In genomic region chr19:4633140-4633967, GRCh38 we compare ENCODE assay signal across 1 cellular context.
TF ChIP-seq lines count a peak whose summit lies in the region.

No MANE protein-coding gene starts in this region.

TF ChIP-seq in HepG2, 621 proteins besides CTCF, POLR2A, EP300 and RAD21 (continued from another document and continues in another):
- TF ChIP-seq ZNF710 (CRISPR knock-in tag; IDR thresholded peaks at IDR 0.05; ENCODE audit: borderline replicate concordance) (no peak), KDM5B (CRISPR knock-in tag; IDR thresholded peaks at IDR 0.05; ENCODE audit: borderline replicate concordance) (no peak), FOXA3 (CRISPR knock-in tag; IDR thresholded peaks at IDR 0.05) (peak; percentile 19; the same call in 1 of the 2 replicates), ZNF143 (CRISPR knock-in tag; IDR thresholded peaks at IDR 0.05) (no peak), NCOA5 (CRISPR knock-in tag; IDR thresholded peaks at IDR 0.05) (no peak), ZNF816 (CRISPR knock-in tag; IDR thresholded peaks at IDR 0.05; ENCODE audit: borderline replicate concordance) (no peak), RBM22 (optimal IDR thresholded peaks at IDR 0.05; ENCODE audit: low read length) (no peak), ZNF414 (CRISPR knock-in tag; IDR thresholded peaks at IDR 0.05) (no peak), NR1H2 (CRISPR knock-in tag; IDR thresholded peaks at IDR 0.05; ENCODE audit: borderline replicate concordance, low read depth) (no peak), MED8 (CRISPR knock-in tag; IDR thresholded peaks at IDR 0.05; ENCODE audit: insufficient replicate concordance) (no peak), CENPX (CRISPR knock-in tag; IDR thresholded peaks at IDR 0.05) (no peak), ARID3A (IDR thresholded peaks at IDR 0.05; ENCODE audit: low read depth, low read length) (no peak), ZNF891 (CRISPR knock-in tag; IDR thresholded peaks at IDR 0.05) (no peak), ZNF709 (CRISPR knock-in tag; IDR thresholded peaks at IDR 0.05) (no peak), SP4 (CRISPR knock-in tag; IDR thresholded peaks at IDR 0.05) (peak; percentile 38; the same call in 1 of the 2 replicates), ZNF207 (IDR thresholded peaks at IDR 0.05; ENCODE audit: borderline replicate concordance) (no peak), TBX2 (CRISPR knock-in tag; IDR thresholded peaks at IDR 0.05; ENCODE audit: borderline replicate concordance) (peak; percentile 14; the same call in 1 of the 2 replicates), KLF12 (CRISPR knock-in tag; IDR thresholded peaks at IDR 0.05; ENCODE audit: borderline replicate concordance) (no peak), IRF2 (CRISPR knock-in tag; IDR thresholded peaks at IDR 0.05) (0 out of 2 replicates have a peak, but pooled peaks have one; percentile 21), ZNF746 (CRISPR knock-in tag; IDR thresholded peaks at IDR 0.05) (no peak), RAD51 (IDR thresholded peaks at IDR 0.05; ENCODE audit: borderline replicate concordance) (no peak), ZNF703 (CRISPR knock-in tag; IDR thresholded peaks at IDR 0.05; ENCODE audit: borderline replicate concordance) (no peak), SNAI1 (CRISPR knock-in tag; IDR thresholded peaks at IDR 0.05; ENCODE audit: borderline replicate concordance) (no peak), SATB2 (CRISPR knock-in tag; IDR thresholded peaks at IDR 0.05) (no peak), HNF4G (IDR thresholded peaks at IDR 0.05; ENCODE audit: borderline replicate concordance, low read depth, low read length) (no peak), HNF4G (CRISPR knock-in tag; IDR thresholded peaks at IDR 0.05; ENCODE audit: borderline replicate concordance, low read depth) (0 out of 2 replicates have a peak, but pooled peaks have one; percentile 37), KDM2A (CRISPR knock-in tag; IDR thresholded peaks at IDR 0.05; ENCODE audit: borderline replicate concordance, low read depth) (peak; percentile 43; the same call in 1 of the 2 replicates), ZNF720 (CRISPR knock-in tag; IDR thresholded peaks at IDR 0.05) (no peak), ZNF552 (CRISPR knock-in tag; IDR thresholded peaks at IDR 0.05; ENCODE audit: borderline replicate concordance) (no peak), ZNF121 (CRISPR knock-in tag; IDR thresholded peaks at IDR 0.05) (0 out of 2 replicates have a peak, but pooled peaks have one; percentile 6), PRDM10 (CRISPR knock-in tag; IDR thresholded peaks at IDR 0.05; ENCODE audit: low read depth) (no peak), ZNF451 (CRISPR knock-in tag; IDR thresholded peaks at IDR 0.05) (no peak), NCOA2 (CRISPR knock-in tag; IDR thresholded peaks at IDR 0.05) (no peak), FOXO4 (CRISPR knock-in tag; conservative IDR thresholded peaks at IDR 0.05) (no peak), LRRFIP1 (CRISPR knock-in tag; conservative IDR thresholded peaks at IDR 0.05) (no peak), ZSCAN25 (CRISPR knock-in tag; IDR thresholded peaks at IDR 0.05) (peak; percentile 83), TOE1 (CRISPR knock-in tag; IDR thresholded peaks at IDR 0.05) (no peak)
- TF ChIP-seq, protein P1, sequence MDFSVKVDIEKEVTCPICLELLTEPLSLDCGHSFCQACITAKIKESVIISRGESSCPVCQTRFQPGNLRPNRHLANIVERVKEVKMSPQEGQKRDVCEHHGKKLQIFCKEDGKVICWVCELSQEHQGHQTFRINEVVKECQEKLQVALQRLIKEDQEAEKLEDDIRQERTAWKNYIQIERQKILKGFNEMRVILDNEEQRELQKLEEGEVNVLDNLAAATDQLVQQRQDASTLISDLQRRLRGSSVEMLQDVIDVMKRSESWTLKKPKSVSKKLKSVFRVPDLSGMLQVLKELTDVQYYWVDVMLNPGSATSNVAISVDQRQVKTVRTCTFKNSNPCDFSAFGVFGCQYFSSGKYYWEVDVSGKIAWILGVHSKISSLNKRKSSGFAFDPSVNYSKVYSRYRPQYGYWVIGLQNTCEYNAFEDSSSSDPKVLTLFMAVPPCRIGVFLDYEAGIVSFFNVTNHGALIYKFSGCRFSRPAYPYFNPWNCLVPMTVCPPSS (IDR thresholded peaks at IDR 0.05) = no peak
- TF ChIP-seq, protein P2, sequence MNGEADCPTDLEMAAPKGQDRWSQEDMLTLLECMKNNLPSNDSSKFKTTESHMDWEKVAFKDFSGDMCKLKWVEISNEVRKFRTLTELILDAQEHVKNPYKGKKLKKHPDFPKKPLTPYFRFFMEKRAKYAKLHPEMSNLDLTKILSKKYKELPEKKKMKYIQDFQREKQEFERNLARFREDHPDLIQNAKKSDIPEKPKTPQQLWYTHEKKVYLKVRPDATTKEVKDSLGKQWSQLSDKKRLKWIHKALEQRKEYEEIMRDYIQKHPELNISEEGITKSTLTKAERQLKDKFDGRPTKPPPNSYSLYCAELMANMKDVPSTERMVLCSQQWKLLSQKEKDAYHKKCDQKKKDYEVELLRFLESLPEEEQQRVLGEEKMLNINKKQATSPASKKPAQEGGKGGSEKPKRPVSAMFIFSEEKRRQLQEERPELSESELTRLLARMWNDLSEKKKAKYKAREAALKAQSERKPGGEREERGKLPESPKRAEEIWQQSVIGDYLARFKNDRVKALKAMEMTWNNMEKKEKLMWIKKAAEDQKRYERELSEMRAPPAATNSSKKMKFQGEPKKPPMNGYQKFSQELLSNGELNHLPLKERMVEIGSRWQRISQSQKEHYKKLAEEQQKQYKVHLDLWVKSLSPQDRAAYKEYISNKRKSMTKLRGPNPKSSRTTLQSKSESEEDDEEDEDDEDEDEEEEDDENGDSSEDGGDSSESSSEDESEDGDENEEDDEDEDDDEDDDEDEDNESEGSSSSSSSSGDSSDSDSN (CRISPR knock-in tag; IDR thresholded peaks at IDR 0.05) = no peak
- TF ChIP-seq, protein P3, sequence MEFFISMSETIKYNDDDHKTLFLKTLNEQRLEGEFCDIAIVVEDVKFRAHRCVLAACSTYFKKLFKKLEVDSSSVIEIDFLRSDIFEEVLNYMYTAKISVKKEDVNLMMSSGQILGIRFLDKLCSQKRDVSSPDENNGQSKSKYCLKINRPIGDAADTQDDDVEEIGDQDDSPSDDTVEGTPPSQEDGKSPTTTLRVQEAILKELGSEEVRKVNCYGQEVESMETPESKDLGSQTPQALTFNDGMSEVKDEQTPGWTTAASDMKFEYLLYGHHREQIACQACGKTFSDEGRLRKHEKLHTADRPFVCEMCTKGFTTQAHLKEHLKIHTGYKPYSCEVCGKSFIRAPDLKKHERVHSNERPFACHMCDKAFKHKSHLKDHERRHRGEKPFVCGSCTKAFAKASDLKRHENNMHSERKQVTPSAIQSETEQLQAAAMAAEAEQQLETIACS (CRISPR knock-in tag; IDR thresholded peaks at IDR 0.05) = no peak
- TF ChIP-seq, protein P4, sequence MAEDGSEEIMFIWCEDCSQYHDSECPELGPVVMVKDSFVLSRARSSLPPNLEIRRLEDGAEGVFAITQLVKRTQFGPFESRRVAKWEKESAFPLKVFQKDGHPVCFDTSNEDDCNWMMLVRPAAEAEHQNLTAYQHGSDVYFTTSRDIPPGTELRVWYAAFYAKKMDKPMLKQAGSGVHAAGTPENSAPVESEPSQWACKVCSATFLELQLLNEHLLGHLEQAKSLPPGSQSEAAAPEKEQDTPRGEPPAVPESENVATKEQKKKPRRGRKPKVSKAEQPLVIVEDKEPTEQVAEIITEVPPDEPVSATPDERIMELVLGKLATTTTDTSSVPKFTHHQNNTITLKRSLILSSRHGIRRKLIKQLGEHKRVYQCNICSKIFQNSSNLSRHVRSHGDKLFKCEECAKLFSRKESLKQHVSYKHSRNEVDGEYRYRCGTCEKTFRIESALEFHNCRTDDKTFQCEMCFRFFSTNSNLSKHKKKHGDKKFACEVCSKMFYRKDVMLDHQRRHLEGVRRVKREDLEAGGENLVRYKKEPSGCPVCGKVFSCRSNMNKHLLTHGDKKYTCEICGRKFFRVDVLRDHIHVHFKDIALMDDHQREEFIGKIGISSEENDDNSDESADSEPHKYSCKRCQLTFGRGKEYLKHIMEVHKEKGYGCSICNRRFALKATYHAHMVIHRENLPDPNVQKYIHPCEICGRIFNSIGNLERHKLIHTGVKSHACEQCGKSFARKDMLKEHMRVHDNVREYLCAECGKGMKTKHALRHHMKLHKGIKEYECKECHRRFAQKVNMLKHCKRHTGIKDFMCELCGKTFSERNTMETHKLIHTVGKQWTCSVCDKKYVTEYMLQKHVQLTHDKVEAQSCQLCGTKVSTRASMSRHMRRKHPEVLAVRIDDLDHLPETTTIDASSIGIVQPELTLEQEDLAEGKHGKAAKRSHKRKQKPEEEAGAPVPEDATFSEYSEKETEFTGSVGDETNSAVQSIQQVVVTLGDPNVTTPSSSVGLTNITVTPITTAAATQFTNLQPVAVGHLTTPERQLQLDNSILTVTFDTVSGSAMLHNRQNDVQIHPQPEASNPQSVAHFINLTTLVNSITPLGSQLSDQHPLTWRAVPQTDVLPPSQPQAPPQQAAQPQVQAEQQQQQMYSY (CRISPR knock-in tag; IDR thresholded peaks at IDR 0.05) = no peak
